Comparison of ENCODE assay signal across 17 cellular contexts in genomic region chr4:142318280-142318679, GRCh38.
"Had no signal": no experiment of that assay in that cellular context is flagged by ENCODE, and none has a peak within 500 bp of the region (broad histone marks: within the 10 kb centered on the region; RNA-seq: fewer than 3 reads in every experiment).

No MANE protein-coding gene starts in this region.

- H3K27me3 Mint-ChIP-seq: activated B cell treated with CpG ODN at 0.5 μM for 24 hours; activated CD4-positive, alpha-beta T cell treated with anti-CD3 and anti-CD28 coated beads, Interleukin-2, amount 10 ng/mL, durations not matched to agents 7 days and 5 days had no signal

- H3K9me3 Mint-ChIP-seq: activated B cell treated with CpG ODN at 0.5 μM for 24 hours had no signal

- H3K4me3 Mint-ChIP-seq: activated B cell treated with CpG ODN at 0.5 μM for 24 hours; activated CD4-positive, alpha-beta T cell treated with anti-CD3 and anti-CD28 coated beads, Interleukin-2, amount 10 ng/mL, durations not matched to agents 7 days and 5 days; activated T-helper 1 cell treated with anti-CD3 and anti-CD28 coated beads, Interleukin-12 subunit alpha, Interleukin-12 subunit beta, Interleukin-2, Interleukin-4 antibody, amounts not matched to agents 30 ng/mL and 10 ng/mL and 1 ng/mL, durations not matched to agents 14 hours and 24 hours and 36 hours; neural progenitor cell had no signal

- H3K4me3 ChIP-seq: adrenal gland, neural progenitor cell, ovary, transverse colon, vagina had no signal

- H3K9ac ChIP-seq: neural progenitor cell had no signal

- H3K27me3 ChIP-seq: adrenal gland, neural progenitor cell, ovary, transverse colon, vagina had no signal

- DNase-seq: activated B cell treated with CpG ODN at 0.5 μM for 24 hours; activated CD4-positive, alpha-beta T cell treated with anti-CD3 and anti-CD28 coated beads, Interleukin-2, amount 10 ng/mL, durations not matched to agents 7 days and 5 days; activated CD8-positive, alpha-beta memory T cell treated with anti-CD3 and anti-CD28 coated beads, Interleukin-2, amount 50 U/mL, for 48 hours; activated naive CD4-positive, alpha-beta T cell treated with Interleukin-2 at 50 U/mL for 16 hours; adrenal gland; foreskin fibroblast; hypothalamus; kidney; ovary; stimulated activated CD4-positive, alpha-beta T cell treated with anti-CD3 and anti-CD28 coated beads, Interleukin-4, amount 100 ng/mL, for 24 hours; stimulated activated naive CD4-positive, alpha-beta T cell treated with Interleukin-2 at 50 U/mL for 16 hours; transverse colon had no signal

- H3K9me3 ChIP-seq: adrenal gland, ovary, transverse colon, vagina had no signal

- H3K4me1 ChIP-seq: neural progenitor cell, vagina had no signal

- H3K36me3 Mint-ChIP-seq: neural progenitor cell had no signal

- H3K36me3 ChIP-seq: adrenal gland, neural progenitor cell, ovary, transverse colon, vagina had no signal

- H3K4me1 Mint-ChIP-seq: activated B cell treated with CpG ODN at 0.5 μM for 24 hours, neural progenitor cell had no signal

- H3K27ac Mint-ChIP-seq: activated B cell treated with CpG ODN at 0.5 μM for 24 hours; activated CD4-positive, alpha-beta T cell treated with anti-CD3 and anti-CD28 coated beads, Interleukin-2, amount 10 ng/mL, durations not matched to agents 7 days and 5 days; activated T-helper 1 cell treated with anti-CD3 and anti-CD28 coated beads, Interleukin-12 subunit alpha, Interleukin-12 subunit beta, Interleukin-2, Interleukin-4 antibody, amounts not matched to agents 30 ng/mL and 10 ng/mL and 1 ng/mL, durations not matched to agents 14 hours and 24 hours and 36 hours; neural progenitor cell had no signal

- ATAC-seq: esophagus mucosa, SK-N-SH treated with all-trans-retinoic acid at 6 μM for 48 hours had no signal

- H3K27ac ChIP-seq: neural progenitor cell, ovary, transverse colon, vagina had no signal
